ENCODE assay signal across 16 cellular contexts in genomic region chr1:163414778-163415177, GRCh38.
A peak's percentile ranks its signal among the peaks of the same experiment; 100 is the strongest.
DNase-seq lines count a peak whose midpoint lies in the region; ATAC-seq and TF ChIP-seq lines count a peak whose summit lies in the region.
"Had no signal": no experiment of that assay in that cellular context is flagged by ENCODE, and none has a peak within 500 bp of the region (broad histone marks: within the 10 kb centered on the region; RNA-seq: fewer than 3 reads in every experiment).

No MANE protein-coding gene starts in this region.

- H3K4me3 ChIP-seq in GM12864 (ENCODE audit: low read depth, low read length) = no peak overlapping the region
- H3K4me3 ChIP-seq: K562, SJSA1, upper lobe of right lung had no signal

- TF ChIP-seq CTCF in GM12864 (IDR thresholded peaks at IDR 0.05; ENCODE audit: low read depth, low read length, missing control alignments) = no peak

- ATAC-seq in GM19395 (IDR thresholded peaks at IDR 0.05; ENCODE audit: unreplicated experiment) = peak; percentile 96
- ATAC-seq in HG02763 (IDR thresholded peaks at IDR 0.05; ENCODE audit: unreplicated experiment) = peak; percentile 91
- ATAC-seq in HG03442 (IDR thresholded peaks at IDR 0.05; ENCODE audit: unreplicated experiment) = peak; percentile 94
- ATAC-seq: K562, upper lobe of right lung had no signal

- peak; percentile 13 for DNase-seq in GM12864 (ENCODE audit: low read depth)
- no peak for DNase-seq in NCI-H1105 (lab: John Stamatoyannopoulos, UW)
- no peak for DNase-seq in GF-D8 (lab: John Stamatoyannopoulos, UW)
- DNase-seq in H4 (ENCODE audit: low spot score) = no peak
- DNase-seq in T1000 (lab: John Stamatoyannopoulos, UW) = no peak
- DNase-seq: activated CD4-positive, alpha-beta T cell treated with anti-CD3 and anti-CD28 coated beads, Interleukin-2, amount 10 ng/mL, durations not matched to agents 24 days and 14 days; activated gamma-delta T cell; DMS153; immature natural killer cell; NCI-H524; upper lobe of right lung had no signal
